Comparison of ENCODE assay signal across 13 cellular contexts in genomic region chr17:29867643-29868181, GRCh38.
DNase-seq lines count a peak whose midpoint lies in the region; ATAC-seq, FAIRE-seq and TF ChIP-seq lines count a peak whose summit lies in the region.
"Had no signal": no experiment of that assay in that cellular context is flagged by ENCODE, and none has a peak within 500 bp of the region (broad histone marks: within the 10 kb centered on the region; RNA-seq: fewer than 3 reads in every experiment).

No MANE protein-coding gene starts in this region.

- no peak overlapping the region for H3K27ac Mint-ChIP-seq in chondrocyte (ENCODE audit: unreplicated experiment)
- H3K27ac Mint-ChIP-seq in neural crest cell (ENCODE audit: unreplicated experiment), result no peak overlapping the region
- H3K27ac Mint-ChIP-seq in activated naive CD8-positive, alpha-beta T cell treated with anti-CD3 and anti-CD28 coated beads for 36 hours, result no peak overlapping the region
- H3K27ac Mint-ChIP-seq: activated T-cell treated with anti-CD3 and anti-CD28 coated beads, Interleukin-2, amount 50 U/mL, for 24 hours had no signal

- no peak for FAIRE-seq in D721Med (lab: Jason Lieb, UNC)

- DNase-seq in D721Med (ENCODE audit: insufficient read length, low spot score), result no peak
- DNase-seq in LNCaP clone FGC (ENCODE audit: low read depth), result no peak
- DNase-seq in chondrocyte (ENCODE audit: low spot score), result no peak
- DNase-seq in neural crest cell (ENCODE audit: low read depth, low spot score), result no peak
- DNase-seq in left colon, result no peak
- DNase-seq in activated naive CD4-positive, alpha-beta T cell treated with anti-CD3 and anti-CD28 coated beads, Interleukin-2, amount 50 U/mL, for 16 hours, result no peak
- DNase-seq in activated naive CD8-positive, alpha-beta T cell treated with anti-CD3 and anti-CD28 coated beads for 36 hours, result no peak
- DNase-seq: activated T-cell treated with anti-CD3 and anti-CD28 coated beads, Interleukin-2, amount 50 U/mL, for 24 hours; central memory CD4-positive, alpha-beta T cell; heart right ventricle; NCI-H2171 treated with DMSO at 0.1 percent for 48 hours; tibial artery had no signal

- H3K4me3 Mint-ChIP-seq in chondrocyte (ENCODE audit: unreplicated experiment) (no peak overlapping the region), neural crest cell (no peak overlapping the region)
- no peak overlapping the region for H3K4me3 Mint-ChIP-seq in activated naive CD8-positive, alpha-beta T cell treated with anti-CD3 and anti-CD28 coated beads for 36 hours
- H3K4me3 Mint-ChIP-seq: activated T-cell treated with anti-CD3 and anti-CD28 coated beads, Interleukin-2, amount 50 U/mL, for 24 hours had no signal

- H3K9me3 Mint-ChIP-seq in chondrocyte (ENCODE audit: low read depth) (no peaks in the 10 kb centered on the region), neural crest cell (no peaks in the 10 kb centered on the region)
- no peaks in the 10 kb centered on the region for H3K9me3 Mint-ChIP-seq in activated naive CD8-positive, alpha-beta T cell treated with anti-CD3 and anti-CD28 coated beads for 36 hours
- H3K9me3 Mint-ChIP-seq: activated T-cell treated with anti-CD3 and anti-CD28 coated beads, Interleukin-2, amount 50 U/mL, for 24 hours had no signal

- H3K27me3 Mint-ChIP-seq in chondrocyte (ENCODE audit: low read depth), result no peaks in the 10 kb centered on the region
- no peaks in the 10 kb centered on the region for H3K27me3 Mint-ChIP-seq in neural crest cell (ENCODE audit: low read depth)
- H3K27me3 Mint-ChIP-seq in activated naive CD8-positive, alpha-beta T cell treated with anti-CD3 and anti-CD28 coated beads for 36 hours, result no peaks in the 10 kb centered on the region
- H3K27me3 Mint-ChIP-seq: activated T-cell treated with anti-CD3 and anti-CD28 coated beads, Interleukin-2, amount 50 U/mL, for 24 hours had no signal

- peak; percentile 53 for TF ChIP-seq CTCF in D721Med (IDR thresholded peaks at IDR 0.05; ENCODE audit: insufficient read depth, missing control alignments)
- TF ChIP-seq CTCF in LNCaP clone FGC (IDR thresholded peaks at IDR 0.05; ENCODE audit: control insufficient read depth, extremely low read depth, insufficient read depth), result peak; percentile 44
- peak; percentile 69 for TF ChIP-seq CTCF in chondrocyte (IDR thresholded peaks at IDR 0.05)
- TF ChIP-seq CTCF in neural crest cell (conservative IDR thresholded peaks at IDR 0.05), result peak; percentile 38

- ATAC-seq in left colon, result no peak
- no peak for ATAC-seq in GM19023 (IDR thresholded peaks at IDR 0.05; ENCODE audit: unreplicated experiment)
- ATAC-seq: heart right ventricle had no signal

- H3K4me1 Mint-ChIP-seq in chondrocyte (ENCODE audit: low read depth) (peaks cover 29% of the 10 kb centered on the region), neural crest cell (peaks cover 38% of the 10 kb centered on the region)
- peaks cover 13% of the 10 kb centered on the region for H3K4me1 Mint-ChIP-seq in activated naive CD8-positive, alpha-beta T cell treated with anti-CD3 and anti-CD28 coated beads for 36 hours

- H3K4me3 ChIP-seq in LNCaP clone FGC (ENCODE audit: low read depth, low read length), result no peak overlapping the region
- H3K4me3 ChIP-seq: heart right ventricle, tibial artery had no signal

- H3K36me3 Mint-ChIP-seq in chondrocyte (ENCODE audit: low read depth), result no peaks in the 10 kb centered on the region
- no peaks in the 10 kb centered on the region for H3K36me3 Mint-ChIP-seq in neural crest cell (ENCODE audit: low read depth)
- H3K36me3 Mint-ChIP-seq in activated naive CD8-positive, alpha-beta T cell treated with anti-CD3 and anti-CD28 coated beads for 36 hours, result no peaks in the 10 kb centered on the region

- intact Hi-C loops in left colon (cut with DNase I, micrococcal nuclease), result no loop called here
